In genomic region chr19:48607359-48607755, GRCh38 we compare ENCODE assay signal across 26 cellular contexts. TPM values are rescaled to one million over a fixed set of nuclear protein-coding genes. Genes with fewer than 3 reads are reported as not detected.
"Had no signal": no experiment of that assay in that cellular context is flagged by ENCODE, and none has a peak within 500 bp of the region (broad histone marks: within the 10 kb centered on the region; RNA-seq: fewer than 3 reads in every experiment).

No MANE protein-coding gene starts in this region.

- H3K4me3 ChIP-seq: gastrocnemius medialis, hepatocyte, neural progenitor cell, ovary, psoas muscle, skin epidermis, spleen, testis, tibial artery had no signal

- H3K4me2 ChIP-seq: hepatocyte, neural progenitor cell had no signal

- H2AFZ ChIP-seq: hepatocyte, neural progenitor cell had no signal

- ATAC-seq: effector memory CD8-positive, alpha-beta T cell; gastrocnemius medialis; left lobe of liver; naive thymus-derived CD4-positive, alpha-beta T cell; psoas muscle; stimulated activated memory B cell treated with anti-CD40 and anti-IgM and Interleukin-4, amounts not matched to agents 10 μg/mL and 1 μg/mL and 100 μg/mL, for 72 hours; stimulated activated naive CD8-positive, alpha-beta T cell treated with anti-CD3 and anti-CD28 coated beads, Interleukin-15, Interleukin-2, amounts not matched to agents 100 U/mL and 50 U/mL, for 24 hours had no signal

- H3K27ac ChIP-seq: gastrocnemius medialis, hepatocyte, neural progenitor cell, ovary, psoas muscle, skin epidermis, spleen, testis, tibial artery had no signal

- H3K9ac ChIP-seq: neural progenitor cell had no signal

- H3K4me1 ChIP-seq: gastrocnemius medialis, neural progenitor cell, psoas muscle, testis, tibial artery had no signal

- H3K9me3 ChIP-seq: gastrocnemius medialis, ovary, psoas muscle, spleen, testis, tibial artery had no signal

- DNase-seq: cortex of kidney; effector memory CD8-positive, alpha-beta T cell; foreskin fibroblast; gastrocnemius medialis; head of caudate nucleus; kidney; mesendoderm; midbrain; naive thymus-derived CD4-positive, alpha-beta T cell; nucleus accumbens; ovary; posterior cingulate gyrus; psoas muscle; right cardiac atrium; stimulated activated CD4-positive, alpha-beta T cell treated with anti-CD3 and anti-CD28 coated beads, Interleukin-4, amount 100 ng/mL, for 4 hours; stimulated activated naive CD8-positive, alpha-beta T cell treated with anti-CD3 and anti-CD28 coated beads, Interleukin-15, Interleukin-2, amounts not matched to agents 100 U/mL and 50 U/mL, for 24 hours; substantia nigra; testis had no signal

- H3K27me3 ChIP-seq: gastrocnemius medialis, hepatocyte, neural progenitor cell, ovary, spleen, testis, tibial artery had no signal

- H3K36me3 ChIP-seq: gastrocnemius medialis, neural progenitor cell, ovary, spleen, tibial artery had no signal

RNA-seq across cellular contexts. Expression of gene SPACA4, which starts 0.8 kb away (rescaled TPM):
- polyA plus RNA-seq: naive thymus-derived CD4-positive, alpha-beta T cell; ovary; psoas muscle; right cardiac atrium; spleen; urinary bladder had no signal
